In the genomic region with DNA sequence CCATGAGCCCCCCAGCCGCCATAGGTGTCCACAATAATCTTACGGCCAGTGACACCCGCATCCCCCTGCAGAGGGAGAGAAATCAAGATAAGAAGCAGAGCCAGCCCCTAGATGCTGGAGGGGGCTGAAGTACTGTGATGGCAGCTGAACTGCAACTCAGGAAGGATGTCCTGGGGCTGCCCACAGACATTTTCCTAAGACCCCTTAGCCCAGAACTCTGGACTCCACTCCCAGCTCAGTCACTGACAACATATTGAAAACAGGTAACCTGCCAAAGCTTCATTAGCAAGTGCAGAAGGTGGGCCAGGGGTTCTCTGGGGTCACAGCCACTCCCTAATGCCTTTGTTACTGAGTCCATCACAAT, we compare ENCODE assay signal across 1 cellular context.
TF ChIP-seq lines count a peak whose summit lies in the region.

No MANE protein-coding gene starts in this region.

TF ChIP-seq in liver, 16 proteins besides CTCF, POLR2A, EP300 and RAD21 (continued from another document):
- TF ChIP-seq, protein P1, sequence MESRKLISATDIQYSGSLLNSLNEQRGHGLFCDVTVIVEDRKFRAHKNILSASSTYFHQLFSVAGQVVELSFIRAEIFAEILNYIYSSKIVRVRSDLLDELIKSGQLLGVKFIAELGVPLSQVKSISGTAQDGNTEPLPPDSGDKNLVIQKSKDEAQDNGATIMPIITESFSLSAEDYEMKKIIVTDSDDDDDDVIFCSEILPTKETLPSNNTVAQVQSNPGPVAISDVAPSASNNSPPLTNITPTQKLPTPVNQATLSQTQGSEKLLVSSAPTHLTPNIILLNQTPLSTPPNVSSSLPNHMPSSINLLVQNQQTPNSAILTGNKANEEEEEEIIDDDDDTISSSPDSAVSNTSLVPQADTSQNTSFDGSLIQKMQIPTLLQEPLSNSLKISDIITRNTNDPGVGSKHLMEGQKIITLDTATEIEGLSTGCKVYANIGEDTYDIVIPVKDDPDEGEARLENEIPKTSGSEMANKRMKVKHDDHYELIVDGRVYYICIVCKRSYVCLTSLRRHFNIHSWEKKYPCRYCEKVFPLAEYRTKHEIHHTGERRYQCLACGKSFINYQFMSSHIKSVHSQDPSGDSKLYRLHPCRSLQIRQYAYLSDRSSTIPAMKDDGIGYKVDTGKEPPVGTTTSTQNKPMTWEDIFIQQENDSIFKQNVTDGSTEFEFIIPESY (IDR thresholded peaks at IDR 0.05), result no peak
- TF ChIP-seq GABPA (IDR thresholded peaks at IDR 0.05 in 1 of 2, conservative IDR thresholded peaks at IDR 0.05 in 1 of 2), result no peak
- TF ChIP-seq RXRA (IDR thresholded peaks at IDR 0.05), result no peak
- TF ChIP-seq HNF4G (IDR thresholded peaks at IDR 0.05), result no peak
- TF ChIP-seq EGR1 (IDR thresholded peaks at IDR 0.05; ENCODE audit: low read depth in 2 of 2), result no peak
